11 cellular contexts compared by ENCODE assay signal in genomic region chr22:36360011-36360410, GRCh38. TPM values are rescaled to one million over a fixed set of nuclear protein-coding genes. Genes with fewer than 3 reads are reported as not detected.
DNase-seq lines count a peak whose midpoint lies in the region; ATAC-seq and TF ChIP-seq lines count a peak whose summit lies in the region.
"Had no signal": no experiment of that assay in that cellular context is flagged by ENCODE, and none has a peak within 500 bp of the region (broad histone marks: within the 10 kb centered on the region; RNA-seq: fewer than 3 reads in every experiment).

No MANE protein-coding gene starts in this region.

- H3K27me3 ChIP-seq in CD8-positive, alpha-beta T cell (ENCODE audit: insufficient read depth, low read length) = no peaks in the 10 kb centered on the region
- H3K27me3 ChIP-seq in Panc1 (ENCODE audit: control insufficient read depth, insufficient read depth, low read length) (no peaks in the 10 kb centered on the region), esophagus muscularis mucosa (no peaks in the 10 kb centered on the region)

- no peak for ATAC-seq in CD8-positive, alpha-beta T cell
- ATAC-seq in Panc1 (no peak), HG02798 (IDR thresholded peaks at IDR 0.05; ENCODE audit: poor library complexity, unreplicated experiment) (no peak)
- ATAC-seq: mucosa of descending colon had no signal

- H3K9me3 ChIP-seq in CD8-positive, alpha-beta T cell (ENCODE audit: low read length) = no peaks in the 10 kb centered on the region
- H3K9me3 ChIP-seq in Panc1 (ENCODE audit: control insufficient read depth, insufficient read depth, low read depth, low read length) (no peaks in the 10 kb centered on the region), esophagus muscularis mucosa (no peaks in the 10 kb centered on the region)
- H3K9me3 ChIP-seq: mucosa of descending colon had no signal

- TF ChIP-seq CTCF in CD8-positive, alpha-beta T cell (IDR thresholded peaks at IDR 0.05) = no peak
- TF ChIP-seq CTCF in Panc1 (IDR thresholded peaks at IDR 0.05) (no peak), esophagus muscularis mucosa (IDR thresholded peaks at IDR 0.05) (no peak), osteocyte (IDR thresholded peaks at IDR 0.05) (no peak)

- POLR2A ChIA-PET in CD8-positive, alpha-beta T cell (lab: Charles Lee) = interaction anchor here (1.3 to 3.5 kb wide), 6 partner anchors 10 to 32 kb away, joined by 3 to 19 read pairs (median 6); no protein-coding TSS in a partner anchor
- POLR2A ChIA-PET in Panc1 (lab: Charles Lee) = no interaction called here

- no peak for DNase-seq in CD8-positive, alpha-beta T cell
- no peak for DNase-seq in Panc1 (ENCODE audit: low read depth, low spot score)
- no peak for DNase-seq in esophagus muscularis mucosa (ENCODE audit: extremely low spot score)
- no peak for DNase-seq in osteocyte (ENCODE audit: extremely low spot score, unreplicated experiment)
- DNase-seq in stimulated activated CD4-positive, alpha-beta T cell treated with anti-CD3 and anti-CD28 coated beads, Interleukin-12 subunit alpha, Interleukin-12 subunit beta, amount 100 ng/mL, for 4 hours = no peak
- no peak for DNase-seq in ecto neural progenitor cell (ENCODE audit: low spot score)
- DNase-seq in NCI-H1930 (lab: John Stamatoyannopoulos, UW) = no peak
- DNase-seq: activated effector memory CD4-positive, alpha-beta T cell treated with anti-CD3 and anti-CD28 coated beads, Interleukin-2, amount 50 U/mL, for 16 hours; NCI-H2171 had no signal

- H3K27ac Mint-ChIP-seq in CD8-positive, alpha-beta T cell = peak overlapping the region; percentile 95
- H3K27ac Mint-ChIP-seq in osteocyte (ENCODE audit: unreplicated experiment) = peak overlapping the region; percentile 98

- peaks cover 5% of the 10 kb centered on the region for H3K36me3 ChIP-seq in CD8-positive, alpha-beta T cell (ENCODE audit: insufficient read depth, low read length)
- no peaks in the 10 kb centered on the region for H3K36me3 ChIP-seq in Panc1 (ENCODE audit: control insufficient read depth, insufficient read depth, low read length)
- H3K36me3 ChIP-seq in esophagus muscularis mucosa = no peaks in the 10 kb centered on the region

- peaks cover 95% of the 10 kb centered on the region for H3K4me1 Mint-ChIP-seq in CD8-positive, alpha-beta T cell (ENCODE audit: low read depth)
- H3K4me1 Mint-ChIP-seq in osteocyte (ENCODE audit: unreplicated experiment) = peaks cover 98% of the 10 kb centered on the region

- 30% methylated on average over 3 of the region's 3 CpGs for WGBS in esophagus muscularis mucosa

- H3K27me3 Mint-ChIP-seq in CD8-positive, alpha-beta T cell (ENCODE audit: low read depth) = no peaks in the 10 kb centered on the region
- no peaks in the 10 kb centered on the region for H3K27me3 Mint-ChIP-seq in osteocyte (ENCODE audit: unreplicated experiment)

- no peak for TF ChIP-seq EP300 in esophagus muscularis mucosa (IDR thresholded peaks at IDR 0.05)

- TF ChIP-seq POLR2A in esophagus muscularis mucosa (IDR thresholded peaks at IDR 0.05; ENCODE audit: low read depth) = no peak

- in situ Hi-C loops in Panc1 (cut with HindIII; ENCODE audit: low pct_unique_long_range_greater_than_20kb, low sequenced_read_pairs) = no loop called here

- no peak overlapping the region for H3K4me3 Mint-ChIP-seq in CD8-positive, alpha-beta T cell
- H3K4me3 Mint-ChIP-seq in osteocyte (ENCODE audit: unreplicated experiment) = no peak overlapping the region

- no TSS peak for BruUV-seq in Panc1 (replicated peaks; lab: Mats Ljungman, UMichigan)

- H3K4me3 ChIP-seq in CD8-positive, alpha-beta T cell (ENCODE audit: low read depth, low read length) = no peak overlapping the region
- H3K4me3 ChIP-seq in Panc1 (ENCODE audit: low read depth in 2 of 2, low read length in 2 of 2) = no peak overlapping the region
- H3K4me3 ChIP-seq in esophagus muscularis mucosa = no peak overlapping the region
- H3K4me3 ChIP-seq: mucosa of descending colon had no signal

- peaks cover 70% of the 10 kb centered on the region for H3K36me3 Mint-ChIP-seq in CD8-positive, alpha-beta T cell
- H3K36me3 Mint-ChIP-seq in osteocyte (ENCODE audit: unreplicated experiment) = peaks cover 7% of the 10 kb centered on the region

- peaks cover 97% of the 10 kb centered on the region for H3K4me1 ChIP-seq in CD8-positive, alpha-beta T cell (ENCODE audit: insufficient read depth, low read length)
- H3K4me1 ChIP-seq in Panc1 (ENCODE audit: control insufficient read depth, insufficient read depth, low read length) = peaks cover 92% of the 10 kb centered on the region
- peaks cover 99 to 100% (median 100%) of the 10 kb centered on the region in 4 donors for H3K4me1 ChIP-seq in esophagus muscularis mucosa

- intact Hi-C loops in CD8-positive, alpha-beta T cell (cut with DNase I, micrococcal nuclease) = no loop called here
- intact Hi-C loops in Panc1 (cut with micrococcal nuclease; ENCODE audit: unreplicated experiment) (no loop called here), esophagus muscularis mucosa (cut with DNase I) (no loop called here)

- CTCF ChIA-PET in CD8-positive, alpha-beta T cell (lab: Charles Lee) = interaction anchor here (0.5 to 2.5 kb wide), 4 partner anchors 24 to 111 kb away, joined by 3 to 16 read pairs (median 6); no protein-coding TSS in a partner anchor
- CTCF ChIA-PET in Panc1 (lab: Charles Lee) = no interaction called here

- no peak overlapping the region for H3K27ac ChIP-seq in CD8-positive, alpha-beta T cell (ENCODE audit: low read depth, low read length)
- H3K27ac ChIP-seq in Panc1 (ENCODE audit: low read length) (peak overlapping the region; percentile 99), esophagus muscularis mucosa (replicated peaks in 1 of 4) (peak overlapping the region; percentile 95 to 100 (median 98))

- no peaks in the 10 kb centered on the region for H3K9me3 Mint-ChIP-seq in CD8-positive, alpha-beta T cell
- no peaks in the 10 kb centered on the region for H3K9me3 Mint-ChIP-seq in osteocyte (ENCODE audit: unreplicated experiment)

RNA-seq across cellular contexts. Expression of gene MYH9, which starts 27.8 kb away (rescaled TPM):
- 100 to 1,000 TPM; 703 to 757 TPM for total RNA-seq in CD8-positive, alpha-beta T cell
- 788 TPM for total RNA-seq in Panc1 (2021; ENCODE audit: unreplicated experiment)
- 1,068 TPM for polyA plus RNA-seq in Panc1 (2012; ENCODE audit: insufficient read length)
- total RNA-seq in esophagus muscularis mucosa = 100 to 1,000 TPM; 241 to 387 (median 358) TPM
- 938 and 1,044 TPM in 2 replicates for total RNA-seq in osteocyte
